Comparison of ENCODE assay signal across 1 cellular context in the genomic region with DNA sequence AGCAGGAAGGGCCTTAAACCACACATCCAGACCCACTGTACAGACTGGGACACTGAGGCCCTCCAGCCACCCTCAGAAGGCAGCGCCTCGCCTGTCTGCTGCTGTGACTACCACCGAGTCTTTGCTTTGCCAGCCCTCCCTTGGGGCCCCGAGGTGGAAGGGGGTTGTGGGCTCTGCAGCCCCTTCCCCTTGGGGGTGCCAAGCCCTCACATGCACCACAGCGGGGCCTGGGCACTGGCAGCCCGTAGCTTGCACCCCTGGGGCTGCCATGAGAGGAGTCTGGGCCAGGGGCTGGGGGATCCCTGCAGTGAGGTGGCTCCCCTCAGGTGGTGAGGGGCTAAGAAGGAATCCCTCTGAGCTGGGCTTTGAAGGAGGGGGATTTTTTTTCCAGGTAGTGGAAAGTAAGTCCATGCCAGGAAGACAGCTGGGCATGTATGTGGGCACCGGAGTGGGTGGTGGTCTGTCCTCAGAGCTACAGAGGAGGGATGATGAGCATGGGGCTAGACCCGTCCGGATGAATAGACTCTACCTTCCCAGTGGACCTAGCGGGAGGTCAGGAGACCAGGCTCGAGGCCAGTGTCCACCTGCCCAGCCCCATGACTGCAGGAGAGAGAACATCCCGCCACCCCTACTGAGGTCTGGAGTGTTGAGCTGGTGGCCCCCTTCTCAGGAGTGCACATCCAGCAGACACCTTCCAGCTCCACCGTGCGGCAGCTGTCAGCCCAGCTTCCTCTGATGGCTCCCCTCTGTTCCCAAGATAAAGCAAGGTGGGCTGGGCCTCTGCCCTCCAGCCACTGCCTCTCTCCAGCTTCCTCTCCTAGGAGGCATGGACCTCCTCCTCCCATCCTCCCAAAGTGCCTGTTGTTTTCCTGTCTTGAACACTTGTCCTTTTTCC.
TF ChIP-seq lines count a peak whose summit lies in the region.

No MANE protein-coding gene starts in this region.

TF ChIP-seq in K562, 482 proteins besides CTCF, POLR2A, EP300 and RAD21:
- no peak for TF ChIP-seq EHMT2 (IDR thresholded peaks at IDR 0.05)
- no peak for TF ChIP-seq ETV5 (CRISPR knock-in tag; IDR thresholded peaks at IDR 0.05; ENCODE audit: low read depth)
- TF ChIP-seq, protein P1, sequence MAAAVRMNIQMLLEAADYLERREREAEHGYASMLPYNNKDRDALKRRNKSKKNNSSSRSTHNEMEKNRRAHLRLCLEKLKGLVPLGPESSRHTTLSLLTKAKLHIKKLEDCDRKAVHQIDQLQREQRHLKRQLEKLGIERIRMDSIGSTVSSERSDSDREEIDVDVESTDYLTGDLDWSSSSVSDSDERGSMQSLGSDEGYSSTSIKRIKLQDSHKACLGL (CRISPR knock-in tag; IDR thresholded peaks at IDR 0.05; ENCODE audit: borderline replicate concordance, poor library complexity, severe bottlenecking): no peak
- no peak for TF ChIP-seq MYBL2 (IDR thresholded peaks at IDR 0.05; ENCODE audit: low read depth)
- no peak for TF ChIP-seq MYBL2 (CRISPR knock-in tag; IDR thresholded peaks at IDR 0.05; ENCODE audit: borderline replicate concordance)
- TF ChIP-seq FOXM1 (IDR thresholded peaks at IDR 0.05; ENCODE audit: low read depth): no peak
- TF ChIP-seq FOXM1 (CRISPR knock-in tag; IDR thresholded peaks at IDR 0.05; ENCODE audit: low read depth): no peak
- TF ChIP-seq NEUROD1 (IDR thresholded peaks at IDR 0.05; ENCODE audit: borderline replicate concordance, low read depth, low read length, partially characterized antibody): no peak
- TF ChIP-seq, protein P2, sequence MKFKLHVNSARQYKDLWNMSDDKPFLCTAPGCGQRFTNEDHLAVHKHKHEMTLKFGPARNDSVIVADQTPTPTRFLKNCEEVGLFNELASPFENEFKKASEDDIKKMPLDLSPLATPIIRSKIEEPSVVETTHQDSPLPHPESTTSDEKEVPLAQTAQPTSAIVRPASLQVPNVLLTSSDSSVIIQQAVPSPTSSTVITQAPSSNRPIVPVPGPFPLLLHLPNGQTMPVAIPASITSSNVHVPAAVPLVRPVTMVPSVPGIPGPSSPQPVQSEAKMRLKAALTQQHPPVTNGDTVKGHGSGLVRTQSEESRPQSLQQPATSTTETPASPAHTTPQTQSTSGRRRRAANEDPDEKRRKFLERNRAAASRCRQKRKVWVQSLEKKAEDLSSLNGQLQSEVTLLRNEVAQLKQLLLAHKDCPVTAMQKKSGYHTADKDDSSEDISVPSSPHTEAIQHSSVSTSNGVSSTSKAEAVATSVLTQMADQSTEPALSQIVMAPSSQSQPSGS (CRISPR knock-in tag; IDR thresholded peaks at IDR 0.05): no peak
- TF ChIP-seq, protein P3, sequence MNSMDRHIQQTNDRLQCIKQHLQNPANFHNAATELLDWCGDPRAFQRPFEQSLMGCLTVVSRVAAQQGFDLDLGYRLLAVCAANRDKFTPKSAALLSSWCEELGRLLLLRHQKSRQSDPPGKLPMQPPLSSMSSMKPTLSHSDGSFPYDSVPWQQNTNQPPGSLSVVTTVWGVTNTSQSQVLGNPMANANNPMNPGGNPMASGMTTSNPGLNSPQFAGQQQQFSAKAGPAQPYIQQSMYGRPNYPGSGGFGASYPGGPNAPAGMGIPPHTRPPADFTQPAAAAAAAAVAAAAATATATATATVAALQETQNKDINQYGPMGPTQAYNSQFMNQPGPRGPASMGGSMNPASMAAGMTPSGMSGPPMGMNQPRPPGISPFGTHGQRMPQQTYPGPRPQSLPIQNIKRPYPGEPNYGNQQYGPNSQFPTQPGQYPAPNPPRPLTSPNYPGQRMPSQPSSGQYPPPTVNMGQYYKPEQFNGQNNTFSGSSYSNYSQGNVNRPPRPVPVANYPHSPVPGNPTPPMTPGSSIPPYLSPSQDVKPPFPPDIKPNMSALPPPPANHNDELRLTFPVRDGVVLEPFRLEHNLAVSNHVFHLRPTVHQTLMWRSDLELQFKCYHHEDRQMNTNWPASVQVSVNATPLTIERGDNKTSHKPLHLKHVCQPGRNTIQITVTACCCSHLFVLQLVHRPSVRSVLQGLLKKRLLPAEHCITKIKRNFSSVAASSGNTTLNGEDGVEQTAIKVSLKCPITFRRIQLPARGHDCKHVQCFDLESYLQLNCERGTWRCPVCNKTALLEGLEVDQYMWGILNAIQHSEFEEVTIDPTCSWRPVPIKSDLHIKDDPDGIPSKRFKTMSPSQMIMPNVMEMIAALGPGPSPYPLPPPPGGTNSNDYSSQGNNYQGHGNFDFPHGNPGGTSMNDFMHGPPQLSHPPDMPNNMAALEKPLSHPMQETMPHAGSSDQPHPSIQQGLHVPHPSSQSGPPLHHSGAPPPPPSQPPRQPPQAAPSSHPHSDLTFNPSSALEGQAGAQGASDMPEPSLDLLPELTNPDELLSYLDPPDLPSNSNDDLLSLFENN (IDR thresholded peaks at IDR 0.05; ENCODE audit: low read depth in 2 of 2, low read length in 2 of 2): no peak
- no peak for TF ChIP-seq RBBP5 (IDR thresholded peaks at IDR 0.05; ENCODE audit: borderline replicate concordance, insufficient read depth, low read length, poor library complexity, severe bottlenecking)
- no peak for TF ChIP-seq NFATC3 (IDR thresholded peaks at IDR 0.05)
- TF ChIP-seq KLF1 (tag; IDR thresholded peaks at IDR 0.05): no peak
- no peak for TF ChIP-seq HNRNPK (IDR thresholded peaks at IDR 0.05; ENCODE audit: low read depth, low read length, poor library complexity, severe bottlenecking)
- no peak for TF ChIP-seq ZNF146 (CRISPR knock-in tag; IDR thresholded peaks at IDR 0.05; ENCODE audit: unreplicated experiment)
- TF ChIP-seq POLR3G (IDR thresholded peaks at IDR 0.05; ENCODE audit: extremely low read depth, insufficient read length, insufficient replicate concordance): no peak
- no peak for TF ChIP-seq ZNF699 (CRISPR knock-in tag; IDR thresholded peaks at IDR 0.05; ENCODE audit: insufficient replicate concordance)
